ENCODE assay signal across 7 cellular contexts in the genomic region with DNA sequence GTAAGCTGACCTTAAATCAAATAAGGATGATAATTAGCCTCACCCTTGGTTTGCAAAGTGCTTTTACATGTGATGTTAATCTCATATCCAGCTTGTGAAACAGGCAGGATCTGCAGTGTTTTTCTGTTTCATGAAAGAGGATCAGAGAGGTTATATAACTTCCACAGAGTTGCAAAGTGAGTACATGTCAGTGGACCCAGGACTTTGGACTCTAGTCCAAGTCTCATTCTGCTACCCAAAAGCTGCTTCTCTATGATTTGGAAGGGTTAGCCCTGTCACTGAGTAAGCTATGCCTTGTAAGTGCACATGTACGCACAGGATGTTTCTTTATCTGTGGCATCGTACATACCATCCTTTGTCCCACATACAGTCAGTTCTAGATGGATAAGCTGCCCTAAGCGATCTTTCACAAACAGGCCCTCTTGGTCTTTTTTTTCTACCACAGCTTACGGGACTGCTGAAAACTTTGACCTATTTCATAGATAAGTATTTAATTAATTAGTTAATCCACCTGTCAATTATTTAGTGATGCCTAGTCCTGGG.
"Had no signal": no experiment of that assay in that cellular context is flagged by ENCODE, and none has a peak within 500 bp of the region (broad histone marks: within the 10 kb centered on the region; RNA-seq: fewer than 3 reads in every experiment).

No MANE protein-coding gene starts in this region.

- H3K4me3 ChIP-seq: GM23248 had no signal

- DNase-seq: GM23248, GOT3, H9, HCEC 1CT, IMR-90, KBM-7 had no signal

- H3K27ac ChIP-seq: GM23248, KMS-11 had no signal

- H2AFZ ChIP-seq: GM23248 had no signal

- H3K9ac ChIP-seq: GM23248, KMS-11 had no signal

- H3K4me2 ChIP-seq: KMS-11 had no signal
